In genomic region chr10:72277996-72278667, GRCh38 we compare ENCODE assay signal across 11 cellular contexts. TPM values are rescaled to one million over a fixed set of nuclear protein-coding genes. Genes with fewer than 3 reads are reported as not detected.
DNase-seq lines count a peak whose midpoint lies in the region; ATAC-seq, FAIRE-seq and TF ChIP-seq lines count a peak whose summit lies in the region.
"Had no signal": no experiment of that assay in that cellular context is flagged by ENCODE, and none has a peak within 500 bp of the region (broad histone marks: within the 10 kb centered on the region; RNA-seq: fewer than 3 reads in every experiment).

No MANE protein-coding gene starts in this region.

- no peak overlapping the region for H2AFZ ChIP-seq in keratinocyte (ENCODE audit: control insufficient read depth, low read length)

- H3K27ac Mint-ChIP-seq in activated naive CD4-positive, alpha-beta T cell treated with anti-CD3 and anti-CD28 coated beads for 36 hours: peak overlapping the region; percentile 98
- H3K27ac Mint-ChIP-seq in activated naive CD4-positive, alpha-beta T cell treated with anti-CD3 and anti-CD28 coated beads, Interleukin-2, amount 50 U/mL, for 72 hours: peak overlapping the region; percentile 73 to 100
- H3K27ac Mint-ChIP-seq: HFFc6 had no signal

- TF ChIP-seq CTCF in keratinocyte (optimal IDR thresholded peaks at IDR 0.05 in 1 of 3, IDR thresholded peaks at IDR 0.05 in 1 of 3, conservative IDR thresholded peaks at IDR 0.05 in 1 of 3; ENCODE audit: extremely low read depth in 1 of 3, insufficient read depth in 2 of 3, low read length in 3 of 3): no peak

- peaks cover 36% of the 10 kb centered on the region for H3K36me3 Mint-ChIP-seq in activated naive CD4-positive, alpha-beta T cell treated with anti-CD3 and anti-CD28 coated beads for 36 hours (ENCODE audit: low read depth)
- peaks cover 33 to 50% of the 10 kb centered on the region in 2 donors for H3K36me3 Mint-ChIP-seq in activated naive CD4-positive, alpha-beta T cell treated with anti-CD3 and anti-CD28 coated beads, Interleukin-2, amount 50 U/mL, for 72 hours

- no peak for DNase-seq in activated naive CD4-positive, alpha-beta T cell treated with anti-CD3 and anti-CD28 coated beads for 36 hours
- DNase-seq in activated naive CD4-positive, alpha-beta T cell treated with Interleukin-2 at 50 U/mL for 16 hours: no peak
- DNase-seq in activated naive CD4-positive, alpha-beta T cell treated with anti-CD3 and anti-CD28 coated beads, Interleukin-2, amount 50 U/mL, for 72 hours (ENCODE audit: low spot score in 2 of 2): no peak
- DNase-seq in keratinocyte (ENCODE audit: low read depth, low spot score): no peak
- no peak for DNase-seq in GM19238 (ENCODE audit: insufficient read length, low spot score)
- no peak for DNase-seq in SKM-1 (lab: John Stamatoyannopoulos, UW; ENCODE audit: unreplicated experiment)
- DNase-seq: cortex of kidney, HFFc6, sigmoid colon had no signal

- intact Hi-C loops in activated naive CD4-positive, alpha-beta T cell treated with anti-CD3 and anti-CD28 coated beads for 36 hours (cut with micrococcal nuclease): no loop called here

- peaks cover 18% of the 10 kb centered on the region for H3K79me2 ChIP-seq in keratinocyte (ENCODE audit: control insufficient read depth, insufficient read depth, low read length)

- H3K9me3 ChIP-seq in keratinocyte (ENCODE audit: control insufficient read depth, low read depth, low read length): no peaks in the 10 kb centered on the region
- peaks cover 1% of the 10 kb centered on the region for H3K9me3 ChIP-seq in thymus (ENCODE audit: control insufficient read depth)
- H3K9me3 ChIP-seq: sigmoid colon had no signal

- CTCF ChIA-PET in activated naive CD4-positive, alpha-beta T cell treated with anti-CD3 and anti-CD28 coated beads for 36 hours (lab: Charles Lee): interaction anchor here (0.8 to 13.5 kb wide), 5 partner anchors 9 to 54 kb away, joined by 3 to 195 read pairs (median 4); no protein-coding TSS in a partner anchor

- FAIRE-seq in keratinocyte (lab: Jason Lieb, UNC): no peak

- H3K4me3 Mint-ChIP-seq in activated naive CD4-positive, alpha-beta T cell treated with anti-CD3 and anti-CD28 coated beads for 36 hours: no peak overlapping the region
- H3K4me3 Mint-ChIP-seq: HFFc6 had no signal

- no peaks in the 10 kb centered on the region for H3K9me1 ChIP-seq in keratinocyte (ENCODE audit: control insufficient read depth, extremely low read depth, insufficient read depth, low read length)

- no peaks in the 10 kb centered on the region for H3K27me3 ChIP-seq in keratinocyte (ENCODE audit: control insufficient read depth, extremely low read depth, insufficient read depth, low read length)
- H3K27me3 ChIP-seq in thymus (ENCODE audit: control insufficient read depth, insufficient read depth): no peaks in the 10 kb centered on the region
- H3K27me3 ChIP-seq: sigmoid colon had no signal

- H3K4me2 ChIP-seq in keratinocyte (ENCODE audit: control insufficient read depth, extremely low read depth, insufficient read depth, low read depth, low read length): no peak overlapping the region

- ATAC-seq in activated naive CD4-positive, alpha-beta T cell treated with anti-CD3 and anti-CD28 coated beads, Interleukin-2, amount 50 U/mL, for 72 hours: no peak
- ATAC-seq in GM19455 (IDR thresholded peaks at IDR 0.05; ENCODE audit: unreplicated experiment): no peak

- 97% methylated on average over 3 of the region's 3 CpGs for WGBS in thymus

- H4K20me1 ChIP-seq in keratinocyte (ENCODE audit: control insufficient read depth, extremely low read depth, insufficient read depth, low read length): peaks cover 26% of the 10 kb centered on the region

- dilution Hi-C loops in keratinocyte (cut with MboI; ENCODE audit: extremely low pct_ligation_motif_present, low sequenced_read_pairs): no loop called here

- H3K4me1 ChIP-seq in keratinocyte (ENCODE audit: control insufficient read depth, extremely low read depth, insufficient read depth, low read length) (no peaks in the 10 kb centered on the region), thymus (ENCODE audit: control insufficient read depth, insufficient read depth, low read length) (peaks cover 28% of the 10 kb centered on the region)

- peak overlapping the region; percentile 94 for H3K27ac ChIP-seq in keratinocyte (ENCODE audit: control insufficient read depth, insufficient read depth, low read length)
- H3K27ac ChIP-seq in thymus (ENCODE audit: low read depth): peak overlapping the region; percentile 99

- H3K4me1 Mint-ChIP-seq in activated naive CD4-positive, alpha-beta T cell treated with anti-CD3 and anti-CD28 coated beads for 36 hours (ENCODE audit: low read depth): peaks cover 28% of the 10 kb centered on the region

- H3K4me3 ChIP-seq in keratinocyte (ENCODE audit: control insufficient read depth in 2 of 3, extremely low read depth in 1 of 3, insufficient read depth in 2 of 3, low read depth in 1 of 3, low read length in 3 of 3): no peak overlapping the region
- peak overlapping the region; percentile 94 for H3K4me3 ChIP-seq in thymus (ENCODE audit: low read length)
- H3K4me3 ChIP-seq: sigmoid colon had no signal

- H3K36me3 ChIP-seq in keratinocyte (ENCODE audit: control insufficient read depth in 2 of 2, extremely low read depth in 1 of 2, insufficient read depth in 2 of 2, low read length in 2 of 2): peaks cover 13 to 22% of the 10 kb centered on the region in 2 experiments
- H3K36me3 ChIP-seq in thymus (ENCODE audit: control insufficient read depth, insufficient read depth): peaks cover 32% of the 10 kb centered on the region

- no peaks in the 10 kb centered on the region for H3K27me3 Mint-ChIP-seq in activated naive CD4-positive, alpha-beta T cell treated with anti-CD3 and anti-CD28 coated beads for 36 hours (ENCODE audit: low read depth)

- no peaks in the 10 kb centered on the region for H3K9me3 Mint-ChIP-seq in activated naive CD4-positive, alpha-beta T cell treated with anti-CD3 and anti-CD28 coated beads for 36 hours
- no peaks in the 10 kb centered on the region for H3K9me3 Mint-ChIP-seq in activated naive CD4-positive, alpha-beta T cell treated with anti-CD3 and anti-CD28 coated beads, Interleukin-2, amount 50 U/mL, for 72 hours
- H3K9me3 Mint-ChIP-seq: HFFc6 had no signal

- no peak overlapping the region for H3K9ac ChIP-seq in keratinocyte (ENCODE audit: control insufficient read depth, extremely low read depth, insufficient read depth, low read length)

RNA-seq across cellular contexts. Expression of gene DDIT4, which starts 4.4 kb away (rescaled TPM):
- total RNA-seq in activated naive CD4-positive, alpha-beta T cell treated with anti-CD3 and anti-CD28 coated beads for 36 hours: 100 to 1,000 TPM; 684 to 689 TPM
- 1,000 to 10,000 TPM; 1,025 to 1,076 TPM for total RNA-seq in activated naive CD4-positive, alpha-beta T cell treated with anti-CD3 and anti-CD28 coated beads, Interleukin-2, amount 50 U/mL, for 72 hours
- polyA plus RNA-seq in keratinocyte (153 to 289 TPM (median 248 TPM) in 3 replicates), thymus (628 TPM)
- 227 TPM for polyA plus RNA-seq in keratinocyte (2011; ENCODE audit: low read depth)
- polyA plus RNA-seq in keratinocyte (2011; cell fraction: cytosol; rRNA removed): 88.3 and 149 TPM in 2 replicates
- 237 and 241 TPM in 2 replicates for polyA plus RNA-seq in keratinocyte (2011; cell fraction: nucleus; rRNA removed)
- 409 and 466 TPM in 2 replicates for polyA plus RNA-seq in keratinocyte (2012; ENCODE audit: low replicate concordance)
- polyA minus RNA-seq in keratinocyte: 214 to 285 TPM (median 225 TPM) in 3 replicates
- polyA minus RNA-seq in keratinocyte (2011; cell fraction: cytosol; rRNA and poly(A)+ RNA removed): 466 TPM
- polyA minus RNA-seq in keratinocyte (2011; cell fraction: nucleus; rRNA and poly(A)+ RNA removed): 259 and 281 TPM in 2 replicates
